2 cellular contexts compared by ENCODE assay signal in genomic region chr5:132102944-132103343, GRCh38.
TF ChIP-seq lines count a peak whose summit lies in the region.

No MANE protein-coding gene starts in this region.

TF ChIP-seq in liver, 16 proteins besides CTCF, POLR2A, EP300 and RAD21:
- TF ChIP-seq REST (IDR thresholded peaks at IDR 0.05) (no peak), GABPA (IDR thresholded peaks at IDR 0.05 in 1 of 2, conservative IDR thresholded peaks at IDR 0.05 in 1 of 2) (no peak), EGR1 (IDR thresholded peaks at IDR 0.05; ENCODE audit: low read depth in 2 of 2) (no peak), HNF4G (IDR thresholded peaks at IDR 0.05) (no peak), SP1 (IDR thresholded peaks at IDR 0.05) (no peak), NR2F2 (IDR thresholded peaks at IDR 0.05) (no peak), FOXA1 (IDR thresholded peaks at IDR 0.05) (no peak)

TF ChIP-seq in HepG2, 621 proteins besides CTCF, POLR2A, EP300 and RAD21:
- TF ChIP-seq ZNF234 (CRISPR knock-in tag; conservative IDR thresholded peaks at IDR 0.05) (no peak), TSC22D2 (CRISPR knock-in tag; IDR thresholded peaks at IDR 0.05; ENCODE audit: borderline replicate concordance) (no peak), ZNF709 (CRISPR knock-in tag; IDR thresholded peaks at IDR 0.05) (no peak), ZNF597 (CRISPR knock-in tag; IDR thresholded peaks at IDR 0.05) (no peak), CREM (IDR thresholded peaks at IDR 0.05) (no peak), CREM (CRISPR knock-in tag; IDR thresholded peaks at IDR 0.05) (no peak), SCMH1 (CRISPR knock-in tag; IDR thresholded peaks at IDR 0.05; ENCODE audit: borderline replicate concordance) (no peak), KLF16 (CRISPR knock-in tag; IDR thresholded peaks at IDR 0.05) (no peak), SNAI1 (CRISPR knock-in tag; IDR thresholded peaks at IDR 0.05; ENCODE audit: borderline replicate concordance) (no peak), MAFG (CRISPR knock-in tag; IDR thresholded peaks at IDR 0.05) (no peak), GLMP (CRISPR knock-in tag; IDR thresholded peaks at IDR 0.05; ENCODE audit: borderline replicate concordance) (no peak)
